In genomic region chr4:76639292-76639691, GRCh38 we compare ENCODE assay signal across 15 cellular contexts.
DNase-seq lines count a peak whose midpoint lies in the region; ATAC-seq, FAIRE-seq and TF ChIP-seq lines count a peak whose summit lies in the region.
"Had no signal": no experiment of that assay in that cellular context is flagged by ENCODE, and none has a peak within 500 bp of the region (broad histone marks: within the 10 kb centered on the region; RNA-seq: fewer than 3 reads in every experiment).

No MANE protein-coding gene starts in this region.

- no peaks in the 10 kb centered on the region for H3K27me3 Mint-ChIP-seq in neural crest cell (ENCODE audit: low read depth)
- H3K27me3 Mint-ChIP-seq in endodermal cell (ENCODE audit: insufficient read depth), result peaks cover 20% of the 10 kb centered on the region

- no peak for TF ChIP-seq CTCF in neural crest cell (conservative IDR thresholded peaks at IDR 0.05)
- no peak for TF ChIP-seq CTCF in endodermal cell (conservative IDR thresholded peaks at IDR 0.05)
- no peak for TF ChIP-seq CTCF in vagina (IDR thresholded peaks at IDR 0.05)

- H3K9ac ChIP-seq in endodermal cell (ENCODE audit: extremely low read depth, low read length, poor library complexity, severe bottlenecking), result no peak overlapping the region
- H3K9ac ChIP-seq: BLaER1 treated with 17β-estradiol and CSF1 and Interleukin-3, amounts not matched to agents 10 nM and 100 nM had no signal

- DNase-seq in H54 (ENCODE audit: insufficient read length, low spot score), result peak; percentile 50
- DNase-seq in NCI-H69 (lab: John Stamatoyannopoulos, UW), result peak; percentile 27
- DNase-seq in dermis blood vessel endothelial cell, result peak; percentile 61
- no peak for DNase-seq in neural crest cell (ENCODE audit: low read depth, low spot score)
- no peak for DNase-seq in endodermal cell
- DNase-seq in vagina (ENCODE audit: extremely low spot score in 2 of 2), result no peak
- DNase-seq: activated CD4-positive, alpha-beta memory T cell treated with anti-CD3 and anti-CD28 coated beads, Interleukin-2, amount 10 ng/mL, durations not matched to agents 7 days and 5 days; NCI-H1105; NCI-H526; SIG-M5; stimulated activated CD4-positive, alpha-beta T cell treated with anti-CD3 and anti-CD28 coated beads, Interleukin-2, amount 100 ng/mL, for 24 hours had no signal

- peaks cover 3% of the 10 kb centered on the region for H3K36me3 Mint-ChIP-seq in neural crest cell (ENCODE audit: low read depth)
- H3K36me3 Mint-ChIP-seq in endodermal cell (ENCODE audit: low read depth), result no peaks in the 10 kb centered on the region

- H3K27ac Mint-ChIP-seq in neural crest cell (ENCODE audit: unreplicated experiment) (peak overlapping the region; percentile 32), endodermal cell (no peak overlapping the region)
- H3K27ac Mint-ChIP-seq: activated CD4-positive, alpha-beta memory T cell treated with anti-CD3 and anti-CD28 coated beads, Interleukin-2, amount 10 ng/mL, durations not matched to agents 7 days and 5 days; activated T-helper 17 cell treated with anti-CD3 and anti-CD28 coated beads, Interleukin-2, amount 50 U/mL, for 72 hours had no signal

- H3K9me3 Mint-ChIP-seq in neural crest cell (no peaks in the 10 kb centered on the region), endodermal cell (no peaks in the 10 kb centered on the region)
- H3K9me3 Mint-ChIP-seq: activated CD4-positive, alpha-beta memory T cell treated with anti-CD3 and anti-CD28 coated beads, Interleukin-2, amount 10 ng/mL, durations not matched to agents 7 days and 5 days; activated T-helper 17 cell treated with anti-CD3 and anti-CD28 coated beads, Interleukin-2, amount 50 U/mL, for 72 hours had no signal

- ATAC-seq in GM18867 (IDR thresholded peaks at IDR 0.05; ENCODE audit: unreplicated experiment) (no peak), HG02981 (IDR thresholded peaks at IDR 0.05; ENCODE audit: unreplicated experiment) (no peak)
- ATAC-seq: activated T-helper 17 cell treated with anti-CD3 and anti-CD28 coated beads, Interleukin-2, amount 50 U/mL, for 72 hours had no signal

- H3K4me1 Mint-ChIP-seq in neural crest cell, result no peaks in the 10 kb centered on the region
- H3K4me1 Mint-ChIP-seq in endodermal cell, result peaks cover 26% of the 10 kb centered on the region
- H3K4me1 Mint-ChIP-seq: activated CD4-positive, alpha-beta memory T cell treated with anti-CD3 and anti-CD28 coated beads, Interleukin-2, amount 10 ng/mL, durations not matched to agents 7 days and 5 days; activated T-helper 17 cell treated with anti-CD3 and anti-CD28 coated beads, Interleukin-2, amount 50 U/mL, for 72 hours had no signal

- WGBS in endodermal cell (ENCODE audit: insufficient coverage in 1 of 2, insufficient read length in 1 of 2), 2 experiments, result 89 to 100% methylated on average over 2 to 4 of the region's 4 CpGs

- H3K9me3 ChIP-seq in endodermal cell (ENCODE audit: control insufficient read depth, low read length) (no peaks in the 10 kb centered on the region), vagina (no peaks in the 10 kb centered on the region)

- H3K27ac ChIP-seq in endodermal cell (ENCODE audit: low read depth, low read length) (no peak overlapping the region), vagina (no peak overlapping the region)
- H3K27ac ChIP-seq: BLaER1 treated with 17β-estradiol and CSF1 and Interleukin-3, amounts not matched to agents 10 nM and 100 nM had no signal

- peak; percentile 84 for FAIRE-seq in H54 (lab: Jason Lieb, UNC)

- H3K4me3 Mint-ChIP-seq in neural crest cell (no peak overlapping the region), endodermal cell (no peak overlapping the region)
- H3K4me3 Mint-ChIP-seq: activated CD4-positive, alpha-beta memory T cell treated with anti-CD3 and anti-CD28 coated beads, Interleukin-2, amount 10 ng/mL, durations not matched to agents 7 days and 5 days; activated T-helper 17 cell treated with anti-CD3 and anti-CD28 coated beads, Interleukin-2, amount 50 U/mL, for 72 hours had no signal

- intact Hi-C loops in vagina (cut with DNase I), result no loop called here

- H3K27me3 ChIP-seq in endodermal cell (ENCODE audit: control insufficient read depth, insufficient read depth, low read length, poor library complexity, severe bottlenecking) (no peaks in the 10 kb centered on the region), vagina (no peaks in the 10 kb centered on the region)
- H3K27me3 ChIP-seq: BLaER1 treated with 17β-estradiol and CSF1 and Interleukin-3, amounts not matched to agents 10 nM and 100 nM had no signal

- H3K36me3 ChIP-seq in endodermal cell (ENCODE audit: control insufficient read depth, insufficient read depth, low read length) (no peaks in the 10 kb centered on the region), vagina (no peaks in the 10 kb centered on the region)
- H3K36me3 ChIP-seq: BLaER1 treated with 17β-estradiol and CSF1 and Interleukin-3, amounts not matched to agents 10 nM and 100 nM had no signal

- H3K4me1 ChIP-seq in endodermal cell (ENCODE audit: control insufficient read depth, insufficient read depth, low read length) (peaks cover 5% of the 10 kb centered on the region), vagina (no peaks in the 10 kb centered on the region)

- no peak overlapping the region for H3K4me3 ChIP-seq in endodermal cell (ENCODE audit: low read length)
- H3K4me3 ChIP-seq in vagina, result no peak overlapping the region
- H3K4me3 ChIP-seq: BLaER1 treated with 17β-estradiol and CSF1 and Interleukin-3, amounts not matched to agents 10 nM and 100 nM had no signal

- TF ChIP-seq POLR2A in H54 (IDR thresholded peaks at IDR 0.05; ENCODE audit: low read depth, low read length) (no peak), vagina (IDR thresholded peaks at IDR 0.05) (no peak)

Comparison
In these comparisons a context has a peak if more than half of its experiments do, and no peak if none do; other contexts are left out.
1. DNase-seq: peak in H54 (single experiment), NCI-H69 (single experiment) and dermis blood vessel endothelial cell (single experiment); none in neural crest cell (single experiment), endodermal cell (single experiment) and vagina (0 of 2).